ENCODE assay signal across 1 cellular context in genomic region chr11:63534895-63535461, GRCh38.
TF ChIP-seq lines count a peak whose summit lies in the region.

No MANE protein-coding gene starts in this region.

TF ChIP-seq in K562, 482 proteins besides CTCF, POLR2A, EP300 and RAD21 (continued from another document and continues in another):
- TF ChIP-seq, protein P1, sequence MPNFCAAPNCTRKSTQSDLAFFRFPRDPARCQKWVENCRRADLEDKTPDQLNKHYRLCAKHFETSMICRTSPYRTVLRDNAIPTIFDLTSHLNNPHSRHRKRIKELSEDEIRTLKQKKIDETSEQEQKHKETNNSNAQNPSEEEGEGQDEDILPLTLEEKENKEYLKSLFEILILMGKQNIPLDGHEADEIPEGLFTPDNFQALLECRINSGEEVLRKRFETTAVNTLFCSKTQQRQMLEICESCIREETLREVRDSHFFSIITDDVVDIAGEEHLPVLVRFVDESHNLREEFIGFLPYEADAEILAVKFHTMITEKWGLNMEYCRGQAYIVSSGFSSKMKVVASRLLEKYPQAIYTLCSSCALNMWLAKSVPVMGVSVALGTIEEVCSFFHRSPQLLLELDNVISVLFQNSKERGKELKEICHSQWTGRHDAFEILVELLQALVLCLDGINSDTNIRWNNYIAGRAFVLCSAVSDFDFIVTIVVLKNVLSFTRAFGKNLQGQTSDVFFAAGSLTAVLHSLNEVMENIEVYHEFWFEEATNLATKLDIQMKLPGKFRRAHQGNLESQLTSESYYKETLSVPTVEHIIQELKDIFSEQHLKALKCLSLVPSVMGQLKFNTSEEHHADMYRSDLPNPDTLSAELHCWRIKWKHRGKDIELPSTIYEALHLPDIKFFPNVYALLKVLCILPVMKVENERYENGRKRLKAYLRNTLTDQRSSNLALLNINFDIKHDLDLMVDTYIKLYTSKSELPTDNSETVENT (CRISPR knock-in tag; IDR thresholded peaks at IDR 0.05) = no peak
- no peak for TF ChIP-seq RUNX1 (IDR thresholded peaks at IDR 0.05; ENCODE audit: low read depth)
- TF ChIP-seq CREM (IDR thresholded peaks at IDR 0.05; ENCODE audit: low read depth) = no peak
- no peak for TF ChIP-seq GABPB1 (CRISPR knock-in tag; IDR thresholded peaks at IDR 0.05)
- TF ChIP-seq CBFA2T2 (conservative IDR thresholded peaks at IDR 0.05) = peak; percentile 26; the same call in 1 of the 2 replicates
- TF ChIP-seq CBX1 (IDR thresholded peaks at IDR 0.05; ENCODE audit: low read depth) = no peak
- peak; percentile 83 for TF ChIP-seq ZNF707 (CRISPR knock-in tag; conservative IDR thresholded peaks at IDR 0.05)
- no peak for TF ChIP-seq PRPF4 (IDR thresholded peaks at IDR 0.05; ENCODE audit: insufficient read depth, low read depth, low read length, poor library complexity, severe bottlenecking)
- TF ChIP-seq PCBP2 (IDR thresholded peaks at IDR 0.05; ENCODE audit: low read depth, low read length, poor library complexity, severe bottlenecking) = no peak
- TF ChIP-seq MYNN (IDR thresholded peaks at IDR 0.05) = no peak
- TF ChIP-seq MYNN (CRISPR knock-in tag; IDR thresholded peaks at IDR 0.05) = no peak
- TF ChIP-seq ARID1B (IDR thresholded peaks at IDR 0.05) = peak; percentile 35; the same call in 1 of the 2 replicates
- TF ChIP-seq CHD2 (IDR thresholded peaks at IDR 0.05; ENCODE audit: low read depth, low read length) = no peak
- TF ChIP-seq GABPA (tag; conservative IDR thresholded peaks at IDR 0.05; ENCODE audit: low read depth) = peak; percentile 67
- TF ChIP-seq TCF7 (IDR thresholded peaks at IDR 0.05; ENCODE audit: borderline replicate concordance) = no peak
- TF ChIP-seq LEF1 (IDR thresholded peaks at IDR 0.05) = no peak
- TF ChIP-seq CREB3 (tag; conservative IDR thresholded peaks at IDR 0.05; ENCODE audit: low read depth) = peak; percentile 99
- TF ChIP-seq PHTF2 (CRISPR knock-in tag; IDR thresholded peaks at IDR 0.05) = peak; percentile 90; the same call in 1 of the 2 replicates
- no peak for TF ChIP-seq SMARCB1 (IDR thresholded peaks at IDR 0.05; ENCODE audit: insufficient read length, low read depth)
- no peak for TF ChIP-seq GTF2F1 (IDR thresholded peaks at IDR 0.05; ENCODE audit: low read depth, low read length)
- TF ChIP-seq ZKSCAN3 (CRISPR knock-in tag; IDR thresholded peaks at IDR 0.05) = peak; percentile 85
- TF ChIP-seq ZNF431 (CRISPR knock-in tag; IDR thresholded peaks at IDR 0.05) = no peak
- TF ChIP-seq FOSL1 (tag; conservative IDR thresholded peaks at IDR 0.05) = peak; percentile 41; the same call in 1 of the 2 replicates
- TF ChIP-seq EZH2 (IDR thresholded peaks at IDR 0.05; ENCODE audit: borderline replicate concordance, low read depth, low read length) = no peak
- peak; percentile 90 for TF ChIP-seq STAT5B (CRISPR knock-in tag; IDR thresholded peaks at IDR 0.05)
- no peak for TF ChIP-seq THRAP3 (IDR thresholded peaks at IDR 0.05; ENCODE audit: borderline replicate concordance)
- no peak for TF ChIP-seq ZZZ3 (IDR thresholded peaks at IDR 0.05)
- TF ChIP-seq BRD4 (IDR thresholded peaks at IDR 0.05) = no peak
- TF ChIP-seq, protein P2, sequence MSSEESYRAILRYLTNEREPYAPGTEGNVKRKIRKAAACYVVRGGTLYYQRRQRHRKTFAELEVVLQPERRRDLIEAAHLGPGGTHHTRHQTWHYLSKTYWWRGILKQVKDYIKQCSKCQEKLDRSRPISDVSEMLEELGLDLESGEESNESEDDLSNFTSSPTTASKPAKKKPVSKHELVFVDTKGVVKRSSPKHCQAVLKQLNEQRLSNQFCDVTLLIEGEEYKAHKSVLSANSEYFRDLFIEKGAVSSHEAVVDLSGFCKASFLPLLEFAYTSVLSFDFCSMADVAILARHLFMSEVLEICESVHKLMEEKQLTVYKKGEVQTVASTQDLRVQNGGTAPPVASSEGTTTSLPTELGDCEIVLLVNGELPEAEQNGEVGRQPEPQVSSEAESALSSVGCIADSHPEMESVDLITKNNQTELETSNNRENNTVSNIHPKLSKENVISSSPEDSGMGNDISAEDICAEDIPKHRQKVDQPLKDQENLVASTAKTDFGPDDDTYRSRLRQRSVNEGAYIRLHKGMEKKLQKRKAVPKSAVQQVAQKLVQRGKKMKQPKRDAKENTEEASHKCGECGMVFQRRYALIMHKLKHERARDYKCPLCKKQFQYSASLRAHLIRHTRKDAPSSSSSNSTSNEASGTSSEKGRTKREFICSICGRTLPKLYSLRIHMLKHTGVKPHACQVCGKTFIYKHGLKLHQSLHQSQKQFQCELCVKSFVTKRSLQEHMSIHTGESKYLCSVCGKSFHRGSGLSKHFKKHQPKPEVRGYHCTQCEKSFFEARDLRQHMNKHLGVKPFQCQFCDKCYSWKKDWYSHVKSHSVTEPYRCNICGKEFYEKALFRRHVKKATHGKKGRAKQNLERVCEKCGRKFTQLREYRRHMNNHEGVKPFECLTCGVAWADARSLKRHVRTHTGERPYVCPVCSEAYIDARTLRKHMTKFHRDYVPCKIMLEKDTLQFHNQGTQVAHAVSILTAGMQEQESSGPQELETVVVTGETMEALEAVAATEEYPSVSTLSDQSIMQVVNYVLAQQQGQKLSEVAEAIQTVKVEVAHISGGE (CRISPR knock-in tag; IDR thresholded peaks at IDR 0.05) = peak in 1 of 3 experiments; percentile 90; a peak in 2 of 6 replicates
- TF ChIP-seq HOXB6 (CRISPR knock-in tag; IDR thresholded peaks at IDR 0.05; ENCODE audit: borderline replicate concordance) = peak; percentile 86; the same call in 1 of the 2 replicates
- TF ChIP-seq, protein P3, sequence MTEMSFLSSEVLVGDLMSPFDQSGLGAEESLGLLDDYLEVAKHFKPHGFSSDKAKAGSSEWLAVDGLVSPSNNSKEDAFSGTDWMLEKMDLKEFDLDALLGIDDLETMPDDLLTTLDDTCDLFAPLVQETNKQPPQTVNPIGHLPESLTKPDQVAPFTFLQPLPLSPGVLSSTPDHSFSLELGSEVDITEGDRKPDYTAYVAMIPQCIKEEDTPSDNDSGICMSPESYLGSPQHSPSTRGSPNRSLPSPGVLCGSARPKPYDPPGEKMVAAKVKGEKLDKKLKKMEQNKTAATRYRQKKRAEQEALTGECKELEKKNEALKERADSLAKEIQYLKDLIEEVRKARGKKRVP (CRISPR knock-in tag; IDR thresholded peaks at IDR 0.05) = peak; percentile 92
- no peak for TF ChIP-seq HES1 (IDR thresholded peaks at IDR 0.05; ENCODE audit: low read depth)
- TF ChIP-seq POLR2AphosphoS2 (IDR thresholded peaks at IDR 0.05; ENCODE audit: low read length) = no peak
- TF ChIP-seq, protein P4, sequence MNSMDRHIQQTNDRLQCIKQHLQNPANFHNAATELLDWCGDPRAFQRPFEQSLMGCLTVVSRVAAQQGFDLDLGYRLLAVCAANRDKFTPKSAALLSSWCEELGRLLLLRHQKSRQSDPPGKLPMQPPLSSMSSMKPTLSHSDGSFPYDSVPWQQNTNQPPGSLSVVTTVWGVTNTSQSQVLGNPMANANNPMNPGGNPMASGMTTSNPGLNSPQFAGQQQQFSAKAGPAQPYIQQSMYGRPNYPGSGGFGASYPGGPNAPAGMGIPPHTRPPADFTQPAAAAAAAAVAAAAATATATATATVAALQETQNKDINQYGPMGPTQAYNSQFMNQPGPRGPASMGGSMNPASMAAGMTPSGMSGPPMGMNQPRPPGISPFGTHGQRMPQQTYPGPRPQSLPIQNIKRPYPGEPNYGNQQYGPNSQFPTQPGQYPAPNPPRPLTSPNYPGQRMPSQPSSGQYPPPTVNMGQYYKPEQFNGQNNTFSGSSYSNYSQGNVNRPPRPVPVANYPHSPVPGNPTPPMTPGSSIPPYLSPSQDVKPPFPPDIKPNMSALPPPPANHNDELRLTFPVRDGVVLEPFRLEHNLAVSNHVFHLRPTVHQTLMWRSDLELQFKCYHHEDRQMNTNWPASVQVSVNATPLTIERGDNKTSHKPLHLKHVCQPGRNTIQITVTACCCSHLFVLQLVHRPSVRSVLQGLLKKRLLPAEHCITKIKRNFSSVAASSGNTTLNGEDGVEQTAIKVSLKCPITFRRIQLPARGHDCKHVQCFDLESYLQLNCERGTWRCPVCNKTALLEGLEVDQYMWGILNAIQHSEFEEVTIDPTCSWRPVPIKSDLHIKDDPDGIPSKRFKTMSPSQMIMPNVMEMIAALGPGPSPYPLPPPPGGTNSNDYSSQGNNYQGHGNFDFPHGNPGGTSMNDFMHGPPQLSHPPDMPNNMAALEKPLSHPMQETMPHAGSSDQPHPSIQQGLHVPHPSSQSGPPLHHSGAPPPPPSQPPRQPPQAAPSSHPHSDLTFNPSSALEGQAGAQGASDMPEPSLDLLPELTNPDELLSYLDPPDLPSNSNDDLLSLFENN (IDR thresholded peaks at IDR 0.05; ENCODE audit: low read depth in 2 of 2, low read length in 2 of 2) = no peak
- TF ChIP-seq CBFA2T3 (IDR thresholded peaks at IDR 0.05) = peak; percentile 61
- TF ChIP-seq ZFP36 (IDR thresholded peaks at IDR 0.05; ENCODE audit: low read depth, low read length, partially characterized antibody) = no peak
- no peak for TF ChIP-seq BRF2 (IDR thresholded peaks at IDR 0.05; ENCODE audit: borderline replicate concordance, insufficient read depth, insufficient read length)
- no peak for TF ChIP-seq JUNB (CRISPR knock-in tag; conservative IDR thresholded peaks at IDR 0.05)
- no peak for TF ChIP-seq EGR1 (conservative IDR thresholded peaks at IDR 0.05)
- peak; percentile 94 for TF ChIP-seq ZBTB17 (CRISPR knock-in tag; IDR thresholded peaks at IDR 0.05)
- TF ChIP-seq ARID3B (CRISPR knock-in tag; IDR thresholded peaks at IDR 0.05; ENCODE audit: borderline replicate concordance) = peak; percentile 29; the same call in 1 of the 2 replicates
- no peak for TF ChIP-seq STAG1 (CRISPR knock-in tag; IDR thresholded peaks at IDR 0.05; ENCODE audit: borderline replicate concordance)
- TF ChIP-seq ZNF140 (CRISPR knock-in tag; IDR thresholded peaks at IDR 0.05) = peak; percentile 92
- no peak for TF ChIP-seq ZNF780A (CRISPR knock-in tag; IDR thresholded peaks at IDR 0.05)
